Comparison of ENCODE assay signal across 12 cellular contexts in the genomic region with DNA sequence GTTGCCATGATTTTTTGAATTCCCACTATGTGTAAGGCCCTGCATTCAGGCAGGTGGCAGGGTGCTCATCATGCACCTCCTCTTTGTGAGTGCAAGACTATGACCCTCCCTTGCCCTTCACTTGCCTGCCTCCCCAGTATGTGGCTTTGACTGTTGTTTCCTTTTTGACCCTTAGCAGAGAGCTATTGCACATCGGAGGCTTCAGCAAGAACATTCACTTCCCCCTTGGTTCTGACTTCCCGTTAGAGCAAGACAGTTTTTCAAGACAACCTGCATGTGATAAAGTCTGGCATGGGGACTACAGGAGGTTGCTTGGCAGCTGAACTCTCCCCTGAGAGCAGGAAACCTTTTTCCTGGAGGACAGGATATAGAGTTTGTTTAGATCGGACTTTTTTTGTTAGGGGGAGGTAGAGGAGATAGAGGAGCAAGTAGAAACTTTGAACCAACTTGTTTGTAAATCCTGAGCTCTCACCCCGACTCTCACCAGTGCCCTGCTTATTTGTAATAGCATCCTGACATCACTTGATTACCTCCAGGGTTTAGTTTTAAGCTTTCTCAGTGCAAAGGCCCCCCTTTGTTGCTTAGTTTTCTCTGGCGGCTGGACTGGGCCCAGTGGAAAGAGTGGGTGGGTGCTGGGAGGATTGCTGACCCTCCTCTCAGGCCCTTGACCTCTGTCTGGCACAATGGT. TPM values are rescaled to one million over a fixed set of nuclear protein-coding genes. Genes with fewer than 3 reads are reported as not detected.
DNase-seq lines count a peak whose midpoint lies in the region; ATAC-seq and TF ChIP-seq lines count a peak whose summit lies in the region.
"Had no signal": no experiment of that assay in that cellular context is flagged by ENCODE, and none has a peak within 500 bp of the region (broad histone marks: within the 10 kb centered on the region; RNA-seq: fewer than 3 reads in every experiment).

No MANE protein-coding gene starts in this region.

- no peaks in the 10 kb centered on the region for H3F3A ChIP-seq in PC-3 (ENCODE audit: low read length, unreplicated experiment)

- CTCF ChIA-PET in activated CD4-positive, alpha-beta T cell treated with anti-CD3 and anti-CD28 coated beads, Interleukin-2, amount 10 ng/mL, durations not matched to agents 7 days and 5 days (lab: Charles Lee) = interaction anchor here (0.7 to 1.4 kb wide), 5 partner anchors 8 to 108 kb away, joined by 3 to 6 read pairs (median 3); partner anchors contain the start of genes CCDC47 and DDX42
- CTCF ChIA-PET in OCI-LY7 (lab: Charles Lee; ENCODE audit: unreplicated experiment) = interaction anchor here (1.2 kb wide), 1 partner anchor 32 kb away, joined by 3 read pairs; no protein-coding TSS in a partner anchor
- CTCF ChIA-PET in PC-3 (lab: Charles Lee) = no interaction called here

- H3K36me3 ChIP-seq in OCI-LY7 (ENCODE audit: insufficient read depth, low read length) (0 out of 2 replicates have a peak, but pooled peaks cover 5% of the 10 kb centered on the region), PC-3 (ENCODE audit: low read depth, low read length) (no peaks in the 10 kb centered on the region)

- peak; percentile 97 to 98 for ATAC-seq in stimulated activated naive B cell treated with anti-CD40 and anti-IgM and Interleukin-4, amounts not matched to agents 10 μg/mL and 1 μg/mL and 100 μg/mL, for 72 hours (replicated peaks)
- ATAC-seq in PC-3 = no peak
- ATAC-seq: HCT116 had no signal

- intact Hi-C loops in OCI-LY7 (cut with micrococcal nuclease; ENCODE audit: unreplicated experiment) = no loop called here
- intact Hi-C loops in PC-3 (cut with micrococcal nuclease) = no loop called here

- H3K9me3 Mint-ChIP-seq in activated CD4-positive, alpha-beta T cell treated with anti-CD3 and anti-CD28 coated beads, Interleukin-2, amount 10 ng/mL, durations not matched to agents 7 days and 5 days = no peaks in the 10 kb centered on the region
- H3K9me3 Mint-ChIP-seq in stimulated activated naive B cell treated with anti-CD40 and anti-IgM and Interleukin-4, amounts not matched to agents 10 μg/mL and 1 μg/mL and 100 μg/mL, for 72 hours = no peaks in the 10 kb centered on the region
- H3K9me3 Mint-ChIP-seq in HFFc6 = no peaks in the 10 kb centered on the region

- peaks cover 17% of the 10 kb centered on the region for H3K4me1 ChIP-seq in OCI-LY7 (ENCODE audit: insufficient read depth, low read length, poor library complexity, severe bottlenecking)
- no peaks in the 10 kb centered on the region for H3K4me1 ChIP-seq in PC-3 (ENCODE audit: insufficient read depth, low read length)

- no peaks in the 10 kb centered on the region for H3K27me3 ChIP-seq in PC-3 (ENCODE audit: low read length)
- H3K27me3 ChIP-seq: tibial nerve had no signal

- H3K9me2 ChIP-seq in OCI-LY7 (ENCODE audit: insufficient read depth, low read length) (no peaks in the 10 kb centered on the region), PC-3 (replicated peaks; ENCODE audit: low read length) (no peaks in the 10 kb centered on the region)

- H3K27me3 Mint-ChIP-seq in activated CD4-positive, alpha-beta T cell treated with anti-CD3 and anti-CD28 coated beads, Interleukin-2, amount 10 ng/mL, durations not matched to agents 7 days and 5 days = no peaks in the 10 kb centered on the region
- no peaks in the 10 kb centered on the region for H3K27me3 Mint-ChIP-seq in stimulated activated naive B cell treated with anti-CD40 and anti-IgM and Interleukin-4, amounts not matched to agents 10 μg/mL and 1 μg/mL and 100 μg/mL, for 72 hours
- no peaks in the 10 kb centered on the region for H3K27me3 Mint-ChIP-seq in HFFc6 (ENCODE audit: insufficient read depth)

- H3K27ac Mint-ChIP-seq in activated CD4-positive, alpha-beta T cell treated with anti-CD3 and anti-CD28 coated beads, Interleukin-2, amount 10 ng/mL, durations not matched to agents 7 days and 5 days = peak overlapping the region; percentile 68
- H3K27ac Mint-ChIP-seq in stimulated activated naive B cell treated with anti-CD40 and anti-IgM and Interleukin-4, amounts not matched to agents 10 μg/mL and 1 μg/mL and 100 μg/mL, for 72 hours = peak overlapping the region; percentile 92
- H3K27ac Mint-ChIP-seq in HFFc6 = no peak overlapping the region

- H3K4me3 Mint-ChIP-seq in activated CD4-positive, alpha-beta T cell treated with anti-CD3 and anti-CD28 coated beads, Interleukin-2, amount 10 ng/mL, durations not matched to agents 7 days and 5 days = no peak overlapping the region
- H3K4me3 Mint-ChIP-seq in stimulated activated naive B cell treated with anti-CD40 and anti-IgM and Interleukin-4, amounts not matched to agents 10 μg/mL and 1 μg/mL and 100 μg/mL, for 72 hours = peak overlapping the region in 1 of 2 donors; percentile 31
- H3K4me3 Mint-ChIP-seq in HFFc6 = no peak overlapping the region

- H2AFZ ChIP-seq in OCI-LY7 (ENCODE audit: low read length) (no peak overlapping the region; the same call in 1 of the 2 replicates), PC-3 (ENCODE audit: low read length) (no peak overlapping the region)

- no peaks in the 10 kb centered on the region for H3K9me3 ChIP-seq in OCI-LY7 (ENCODE audit: low read length)
- H3K9me3 ChIP-seq in PC-3 (ENCODE audit: low read length) = no peaks in the 10 kb centered on the region
- H3K9me3 ChIP-seq: tibial nerve had no signal

- H3K36me3 Mint-ChIP-seq in activated CD4-positive, alpha-beta T cell treated with anti-CD3 and anti-CD28 coated beads, Interleukin-2, amount 10 ng/mL, durations not matched to agents 7 days and 5 days (ENCODE audit: low read depth) = peaks cover 25% of the 10 kb centered on the region
- H3K36me3 Mint-ChIP-seq in stimulated activated naive B cell treated with anti-CD40 and anti-IgM and Interleukin-4, amounts not matched to agents 10 μg/mL and 1 μg/mL and 100 μg/mL, for 72 hours = peaks cover 28 to 30% of the 10 kb centered on the region in 2 donors
- peaks cover 12% of the 10 kb centered on the region for H3K36me3 Mint-ChIP-seq in HFFc6 (ENCODE audit: low read depth)

- no peak overlapping the region for H3K9ac ChIP-seq in PC-3 (ENCODE audit: low read length)

- TF ChIP-seq CTCF in OCI-LY7 (conservative IDR thresholded peaks at IDR 0.05; ENCODE audit: low read length) (no peak), HFFc6 (IDR thresholded peaks at IDR 0.05) (no peak), PC-3 (conservative IDR thresholded peaks at IDR 0.05; ENCODE audit: low read depth, low read length) (no peak)

- no peaks in the 10 kb centered on the region for H4K20me1 ChIP-seq in OCI-LY7 (ENCODE audit: insufficient read depth, low read length)
- no peaks in the 10 kb centered on the region for H4K20me1 ChIP-seq in PC-3 (ENCODE audit: low read length)

- BruUV-seq in OCI-LY7 (replicated peaks; lab: Mats Ljungman, UMichigan) (no TSS peak), PC-3 (replicated peaks; lab: Mats Ljungman, UMichigan) (no TSS peak)

- no peak for DNase-seq in activated CD4-positive, alpha-beta T cell treated with anti-CD3 and anti-CD28 coated beads, Interleukin-2, amount 10 ng/mL, durations not matched to agents 7 days and 5 days
- no peak for DNase-seq in activated CD4-positive, alpha-beta T cell treated with anti-CD3 and anti-CD28 coated beads for 1 hour
- peak; percentile 48 for DNase-seq in OCI-LY7 (ENCODE audit: low spot score)
- peak; percentile 63 for DNase-seq in globus pallidus (ENCODE audit: low spot score)
- DNase-seq in stimulated activated naive B cell treated with anti-CD40 and anti-IgM and Interleukin-4, amounts not matched to agents 10 μg/mL and 1 μg/mL and 100 μg/mL, for 72 hours = peak; percentile 17
- no peak for DNase-seq in HFFc6
- no peak for DNase-seq in SK-N-DZ (ENCODE audit: low spot score)
- no peak for DNase-seq in PC-3
- DNase-seq: activated T-cell treated with anti-CD3 and anti-CD28 coated beads for 4 hours, RPMI8226 had no signal

- no peak overlapping the region for H3K4me2 ChIP-seq in OCI-LY7 (ENCODE audit: low read length)
- no peak overlapping the region for H3K4me2 ChIP-seq in PC-3 (ENCODE audit: low read length)

- H3K4me3 ChIP-seq in OCI-LY7 (ENCODE audit: low read depth, low read length, poor library complexity, severe bottlenecking) (no peak overlapping the region), PC-3 (ENCODE audit: low read length) (no peak overlapping the region)
- H3K4me3 ChIP-seq: tibial nerve had no signal

- H3K79me2 ChIP-seq in OCI-LY7 (ENCODE audit: insufficient read depth, low read depth, low read length) (no peaks in the 10 kb centered on the region), PC-3 (ENCODE audit: low read length) (no peaks in the 10 kb centered on the region)

- H3K4me1 Mint-ChIP-seq in activated CD4-positive, alpha-beta T cell treated with anti-CD3 and anti-CD28 coated beads, Interleukin-2, amount 10 ng/mL, durations not matched to agents 7 days and 5 days = peaks cover 17% of the 10 kb centered on the region
- H3K4me1 Mint-ChIP-seq in stimulated activated naive B cell treated with anti-CD40 and anti-IgM and Interleukin-4, amounts not matched to agents 10 μg/mL and 1 μg/mL and 100 μg/mL, for 72 hours = peaks cover 20 to 40% of the 10 kb centered on the region in 2 donors
- no peaks in the 10 kb centered on the region for H3K4me1 Mint-ChIP-seq in HFFc6 (ENCODE audit: low read depth)

- POLR2A ChIA-PET in activated CD4-positive, alpha-beta T cell treated with anti-CD3 and anti-CD28 coated beads, Interleukin-2, amount 10 ng/mL, durations not matched to agents 7 days and 5 days (lab: Charles Lee) = no interaction called here
- POLR2A ChIA-PET in OCI-LY7 (lab: Charles Lee) (interaction anchor here (0.6 to 2.9 kb wide), 8 partner anchors 10 to 1435 kb away, joined by 3 to 14 read pairs (median 4); partner anchors contain the start of gene MAP3K3), PC-3 (lab: Charles Lee; ENCODE audit: unreplicated experiment) (no interaction called here)

- H3K27ac ChIP-seq in OCI-LY7 (ENCODE audit: low read depth, low read length, poor library complexity, severe bottlenecking) = no peak overlapping the region
- no peak overlapping the region for H3K27ac ChIP-seq in PC-3 (ENCODE audit: low read length)

RNA-seq across cellular contexts. Expression of gene LIMD2, which starts 34.3 kb away (rescaled TPM):
- total RNA-seq in activated CD4-positive, alpha-beta T cell treated with anti-CD3 and anti-CD28 coated beads, Interleukin-2, amount 10 ng/mL, durations not matched to agents 7 days and 5 days = 100 to 1,000 TPM; 409 to 433 TPM
- 406 and 428 TPM in 2 replicates for total RNA-seq in OCI-LY7 (2014; rRNA removed; shearing (Covaris generic))
- total RNA-seq in OCI-LY7 (2022) (286 and 306 TPM in 2 replicates), PC-3 (2014; rRNA removed) (19.4 and 43.0 TPM in 2 replicates)
- 1 to 10 TPM; 1.7 to 5.8 (median 4.1) TPM for total RNA-seq in HFFc6 (2021; fragmentation: NEBNext Ultra II Directional; extraction: Animal tissue kit (Norgen Biotek cat#: 25700))
- polyA plus RNA-seq in SK-N-DZ (2014; cell fraction: cytosol; rRNA removed) = 134 and 169 TPM in 2 replicates
- polyA plus RNA-seq in SK-N-DZ (2014; cell fraction: nucleus; rRNA removed) = 828 and 858 TPM in 2 replicates

RNA-seq across cellular contexts. Expression of gene MAP3K3, which starts 43.5 kb away (rescaled TPM):
- total RNA-seq in activated CD4-positive, alpha-beta T cell treated with anti-CD3 and anti-CD28 coated beads, Interleukin-2, amount 10 ng/mL, durations not matched to agents 7 days and 5 days = 10 to 100 TPM; 38.7 to 40.3 TPM
- total RNA-seq in OCI-LY7 (2014; rRNA removed; shearing (Covaris generic)) = 16.5 and 26.0 TPM in 2 replicates
- total RNA-seq in OCI-LY7 (2022) = 28.6 and 29.0 TPM in 2 replicates
- 10 to 100 TPM; 24.2 to 31.5 (median 27.2) TPM for total RNA-seq in HFFc6 (2021; fragmentation: NEBNext Ultra II Directional; extraction: Animal tissue kit (Norgen Biotek cat#: 25700))
- polyA plus RNA-seq in SK-N-DZ (2014; cell fraction: cytosol; rRNA removed) = 26.6 and 28.1 TPM in 2 replicates
- 41.0 and 61.6 TPM in 2 replicates for polyA plus RNA-seq in SK-N-DZ (2014; cell fraction: nucleus; rRNA removed)
- total RNA-seq in PC-3 (2014; rRNA removed) = 27.1 and 36.1 TPM in 2 replicates

Comparison
In these comparisons a context has a peak if more than half of its experiments do, and no peak if none do; other contexts are left out.
1. DNase-seq: peak in OCI-LY7 (single experiment), globus pallidus (single experiment) and stimulated activated naive B cell treated with anti-CD40 and anti-IgM and Interleukin-4, amounts not matched to agents 10 μg/mL and 1 μg/mL and 100 μg/mL, for 72 hours (single experiment); none in activated CD4-positive, alpha-beta T cell treated with anti-CD3 and anti-CD28 coated beads, Interleukin-2, amount 10 ng/mL, durations not matched to agents 7 days and 5 days (single experiment), activated CD4-positive, alpha-beta T cell treated with anti-CD3 and anti-CD28 coated beads for 1 hour (single experiment), HFFc6 (single experiment), SK-N-DZ (single experiment) and PC-3 (single experiment).